1 cellular context compared by ENCODE assay signal in the genomic region with DNA sequence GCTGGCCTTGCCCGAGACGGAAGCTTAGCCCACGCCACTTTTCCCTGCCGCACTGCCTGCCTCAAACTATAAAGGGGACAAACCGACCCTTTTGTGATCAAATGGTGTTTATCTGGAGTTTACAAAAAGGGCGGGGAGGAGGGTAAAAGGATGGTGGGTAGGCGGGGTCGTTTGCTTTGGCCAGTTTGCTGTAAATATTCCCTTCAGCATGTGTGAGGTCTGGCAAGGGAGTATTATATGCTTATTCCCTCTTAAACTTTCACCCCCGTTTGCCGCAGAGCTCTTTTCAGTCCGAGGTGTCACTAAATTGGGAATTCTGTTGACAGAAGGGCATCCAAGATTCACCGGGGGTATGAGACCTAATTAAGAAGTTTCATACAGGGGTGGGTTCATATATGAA.
TF ChIP-seq lines count a peak whose summit lies in the region.

No MANE protein-coding gene starts in this region.

TF ChIP-seq in IMR-90, 13 proteins besides CTCF, POLR2A, EP300 and RAD21:
- TF ChIP-seq FOS (IDR thresholded peaks at IDR 0.05; ENCODE audit: low read depth, low read length), result no peak
- TF ChIP-seq MAFK (IDR thresholded peaks at IDR 0.05; ENCODE audit: low read depth, low read length), result no peak
- no peak for TF ChIP-seq SMC3 (IDR thresholded peaks at IDR 0.05; ENCODE audit: low read depth, low read length)
- no peak for TF ChIP-seq BHLHE40 (IDR thresholded peaks at IDR 0.05; ENCODE audit: low read depth, low read length)
- TF ChIP-seq RCOR1 (IDR thresholded peaks at IDR 0.05; ENCODE audit: insufficient replicate concordance, low read length), result no peak
- TF ChIP-seq, protein P1, sequence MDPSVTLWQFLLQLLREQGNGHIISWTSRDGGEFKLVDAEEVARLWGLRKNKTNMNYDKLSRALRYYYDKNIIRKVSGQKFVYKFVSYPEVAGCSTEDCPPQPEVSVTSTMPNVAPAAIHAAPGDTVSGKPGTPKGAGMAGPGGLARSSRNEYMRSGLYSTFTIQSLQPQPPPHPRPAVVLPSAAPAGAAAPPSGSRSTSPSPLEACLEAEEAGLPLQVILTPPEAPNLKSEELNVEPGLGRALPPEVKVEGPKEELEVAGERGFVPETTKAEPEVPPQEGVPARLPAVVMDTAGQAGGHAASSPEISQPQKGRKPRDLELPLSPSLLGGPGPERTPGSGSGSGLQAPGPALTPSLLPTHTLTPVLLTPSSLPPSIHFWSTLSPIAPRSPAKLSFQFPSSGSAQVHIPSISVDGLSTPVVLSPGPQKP (IDR thresholded peaks at IDR 0.05; ENCODE audit: borderline replicate concordance, low read depth, low read length), result no peak
- TF ChIP-seq, protein P2, sequence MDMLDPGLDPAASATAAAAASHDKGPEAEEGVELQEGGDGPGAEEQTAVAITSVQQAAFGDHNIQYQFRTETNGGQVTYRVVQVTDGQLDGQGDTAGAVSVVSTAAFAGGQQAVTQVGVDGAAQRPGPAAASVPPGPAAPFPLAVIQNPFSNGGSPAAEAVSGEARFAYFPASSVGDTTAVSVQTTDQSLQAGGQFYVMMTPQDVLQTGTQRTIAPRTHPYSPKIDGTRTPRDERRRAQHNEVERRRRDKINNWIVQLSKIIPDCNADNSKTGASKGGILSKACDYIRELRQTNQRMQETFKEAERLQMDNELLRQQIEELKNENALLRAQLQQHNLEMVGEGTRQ (IDR thresholded peaks at IDR 0.05; ENCODE audit: low read depth, low read length), result no peak
- TF ChIP-seq CEBPB (IDR thresholded peaks at IDR 0.05; ENCODE audit: low read depth, low read length), result no peak
- TF ChIP-seq CHD1 (IDR thresholded peaks at IDR 0.05; ENCODE audit: low read depth, low read length), result no peak
- no peak for TF ChIP-seq MAZ (IDR thresholded peaks at IDR 0.05; ENCODE audit: borderline replicate concordance, low read depth, low read length)
- TF ChIP-seq NFE2L2 (IDR thresholded peaks at IDR 0.05; ENCODE audit: low read depth, low read length), result no peak
- TF ChIP-seq RFX5 (IDR thresholded peaks at IDR 0.05; ENCODE audit: low read depth, low read length), result no peak
- no peak for TF ChIP-seq MXI1 (IDR thresholded peaks at IDR 0.05; ENCODE audit: borderline replicate concordance, low read depth, low read length)
